ENCODE assay signal across 23 cellular contexts in the genomic region with DNA sequence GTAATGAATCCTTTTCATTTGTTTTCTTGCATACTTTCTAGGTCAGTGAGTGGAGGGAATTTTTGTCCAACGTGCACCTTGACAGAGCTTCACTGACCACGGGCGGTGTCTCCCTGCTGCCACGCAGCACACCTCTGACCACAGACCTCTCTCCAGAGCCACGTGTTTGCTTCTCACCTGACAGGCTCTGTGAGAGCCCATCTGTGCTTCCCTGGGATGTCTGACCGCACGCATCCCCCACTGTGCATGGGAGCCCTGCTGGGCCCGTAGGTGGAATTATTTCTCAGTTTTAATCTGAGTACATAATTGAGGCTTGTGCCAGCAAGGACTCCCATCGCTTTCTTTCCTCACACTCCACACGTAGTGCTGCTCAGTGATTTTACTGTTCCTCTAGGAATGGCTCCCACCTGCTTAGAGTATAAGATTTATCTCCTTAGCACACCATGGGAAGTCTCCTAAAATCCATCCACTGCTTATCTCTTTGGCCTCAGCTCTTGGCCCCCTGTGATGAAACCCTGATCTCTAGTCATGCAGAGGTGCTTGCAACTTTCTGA.
"Had no signal": no experiment of that assay in that cellular context is flagged by ENCODE, and none has a peak within 500 bp of the region (broad histone marks: within the 10 kb centered on the region; RNA-seq: fewer than 3 reads in every experiment).

No MANE protein-coding gene starts in this region.

- H3K4me3 ChIP-seq: dorsolateral prefrontal cortex, left lung, prostate gland, right atrium auricular region, tibial artery had no signal

- H3K27ac ChIP-seq: brain microvascular endothelial cell, dorsolateral prefrontal cortex, epithelial cell of prostate, foreskin keratinocyte, left lung, prostate gland, right atrium auricular region, tibial artery had no signal

- DNase-seq: activated CD4-positive, alpha-beta T cell treated with anti-CD3 and anti-CD28 coated beads, Interleukin-2, amount 10 ng/mL, durations not matched to agents 7 days and 5 days; activated CD8-positive, alpha-beta memory T cell treated with anti-CD3 and anti-CD28 coated beads, Interleukin-2, amount 50 U/mL, for 4 hours; activated effector memory CD4-positive, alpha-beta T cell treated with Interleukin-2 at 50 U/mL for 16 hours; activated naive CD4-positive, alpha-beta T cell treated with anti-CD3 and anti-CD28 coated beads, Interleukin-2, amount 10 ng/mL, durations not matched to agents 7 days and 5 days; activated naive CD8-positive, alpha-beta T cell treated with anti-CD3 and anti-CD28 coated beads, Interleukin-2, amount 50 U/mL, for 24 hours; activated T-cell treated with anti-CD3 and anti-CD28 coated beads, Interleukin-2, amount 50 U/mL, for 4 hours; aorta; brain microvascular endothelial cell; central memory CD4-positive, alpha-beta T cell; dorsolateral prefrontal cortex; foreskin keratinocyte; hippocampal formation; left lung; midbrain; nephron progenitor cell; stimulated activated CD4-positive, alpha-beta T cell treated with anti-CD3 and anti-CD28 coated beads, Interleukin-2, amount 100 ng/mL, for 24 hours; stimulated activated naive CD8-positive, alpha-beta T cell treated with anti-CD3 and anti-CD28 coated beads, Interleukin-15, Interleukin-2, amounts not matched to agents 100 U/mL and 50 U/mL, for 24 hours; substantia nigra; T-helper 9 cell; tibial artery had no signal

- H3K9me3 ChIP-seq: left lung, prostate gland, right atrium auricular region, tibial artery had no signal

- H3K27me3 ChIP-seq: brain microvascular endothelial cell, foreskin keratinocyte, right atrium auricular region, tibial artery had no signal

- H3K36me3 ChIP-seq: brain microvascular endothelial cell, left lung, prostate gland, right atrium auricular region, tibial artery had no signal

- H3K4me1 ChIP-seq: foreskin keratinocyte, left lung, prostate gland, right atrium auricular region had no signal
